Comparison of ENCODE assay signal across 10 cellular contexts in the genomic region with DNA sequence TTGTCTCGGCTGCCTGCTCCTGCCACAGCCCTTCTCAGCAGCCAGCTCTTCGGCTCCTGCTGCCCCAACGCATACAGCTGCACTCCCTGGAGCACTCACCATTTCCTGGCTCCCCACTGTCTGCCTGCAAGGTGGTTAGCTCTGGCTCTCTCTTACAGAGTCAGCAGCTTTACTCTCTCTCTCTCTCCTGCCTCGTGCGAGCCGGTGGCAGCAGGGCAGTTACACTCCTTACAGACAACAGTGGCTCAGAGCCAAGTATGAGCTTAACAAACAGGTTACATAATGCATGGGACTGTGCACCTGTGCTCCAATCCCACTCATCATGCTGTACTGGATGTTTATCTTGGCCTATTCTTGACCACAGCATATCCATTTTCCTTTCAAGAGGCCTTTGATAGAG. TPM values are rescaled to one million over a fixed set of nuclear protein-coding genes. Genes with fewer than 3 reads are reported as not detected.
DNase-seq lines count a peak whose midpoint lies in the region; ATAC-seq and TF ChIP-seq lines count a peak whose summit lies in the region.
"Had no signal": no experiment of that assay in that cellular context is flagged by ENCODE, and none has a peak within 500 bp of the region (broad histone marks: within the 10 kb centered on the region; RNA-seq: fewer than 3 reads in every experiment).

No MANE protein-coding gene starts in this region.

- H3K79me1 ChIP-seq in mesendoderm (ENCODE audit: low read length): no peaks in the 10 kb centered on the region

- no peak overlapping the region for H2BK15ac ChIP-seq in mesendoderm (replicated peaks; ENCODE audit: low read depth)

- no peaks in the 10 kb centered on the region for H3K79me2 ChIP-seq in mesendoderm (ENCODE audit: control insufficient read depth, insufficient read depth, low read length)

- no peak overlapping the region for H2AK5ac ChIP-seq in mesendoderm (ENCODE audit: low read length)

- no peaks in the 10 kb centered on the region for H3K4me1 ChIP-seq in mesendoderm (ENCODE audit: control insufficient read depth, low read depth, low read length)

- H3K4me2 ChIP-seq in mesendoderm (ENCODE audit: low read length): no peak overlapping the region

- no peak overlapping the region for H3K18ac ChIP-seq in mesendoderm (ENCODE audit: low read length)

- no peak overlapping the region for H4K5ac ChIP-seq in mesendoderm (ENCODE audit: low read length)

- H3K27ac ChIP-seq in SK-N-MC (0 out of 2 replicates have a peak overlapping the region, but pooled peaks have one; percentile 21), mesendoderm (ENCODE audit: low read depth, low read length) (no peak overlapping the region)

- ATAC-seq in HG03175 (IDR thresholded peaks at IDR 0.05; ENCODE audit: unreplicated experiment): no peak
- no peak for ATAC-seq in omental fat pad (ENCODE audit: low FRiP score)

- H3K23ac ChIP-seq in mesendoderm (ENCODE audit: low read length): no peak overlapping the region

- H3K9ac ChIP-seq in SK-N-MC (ENCODE audit: insufficient read length) (no peak overlapping the region), mesendoderm (ENCODE audit: low read length) (no peak overlapping the region)

- H2BK5ac ChIP-seq in mesendoderm (ENCODE audit: low read length): no peak overlapping the region

- no peak overlapping the region for H3K56ac ChIP-seq in mesendoderm (ENCODE audit: low read length)

- WGBS in mesendoderm (ENCODE audit: extremely low coverage, insufficient coverage, low lambda C conversion rate): no CpG with 5 or more reads among the region's 6 CpGs

- DNase-seq in DMS79 treated with DMSO at 0.1 percent for 48 hours (lab: John Stamatoyannopoulos, UW): peak; percentile 97
- peak; percentile 92 for DNase-seq in NCI-H2029 (lab: John Stamatoyannopoulos, UW)
- no peak for DNase-seq in SK-N-MC (ENCODE audit: low read depth, low spot score)
- DNase-seq in mesendoderm: peak; percentile 22
- no peak for DNase-seq in NCI-H1436 treated with DMSO at 0.1 percent for 48 hours (lab: John Stamatoyannopoulos, UW)
- no peak for DNase-seq in omental fat pad (ENCODE audit: low spot score)
- no peak for DNase-seq in AG20443 (ENCODE audit: low spot score)
- DNase-seq: activated T-cell treated with anti-CD3 and anti-CD28 coated beads, Interleukin-2, amount 50 U/mL, for 24 hours; CD8-positive, alpha-beta memory T cell had no signal

- H3K4me3 ChIP-seq in SK-N-MC (0 out of 2 replicates have a peak overlapping the region, but pooled peaks have one; percentile 14), mesendoderm (ENCODE audit: low read length) (no peak overlapping the region)

- H4K8ac ChIP-seq in mesendoderm (ENCODE audit: low read depth, low read length): no peak overlapping the region

- H3K27me3 ChIP-seq in mesendoderm (ENCODE audit: insufficient read depth, low read length, poor library complexity): no peaks in the 10 kb centered on the region

- no peak overlapping the region for H2BK120ac ChIP-seq in mesendoderm (ENCODE audit: low read depth, low read length)

- no peaks in the 10 kb centered on the region for H3K36me3 ChIP-seq in SK-N-MC (ENCODE audit: insufficient read depth, low read length)
- H3K36me3 ChIP-seq in mesendoderm (ENCODE audit: control insufficient read depth, insufficient read depth, low read length): no peaks in the 10 kb centered on the region

- H3K4ac ChIP-seq in mesendoderm (ENCODE audit: low read depth, low read length): no peak overlapping the region

- TF ChIP-seq CTCF in omental fat pad (IDR thresholded peaks at IDR 0.05): no peak

- H3K9me3 ChIP-seq in SK-N-MC (ENCODE audit: low read depth, low read length): peaks cover 6% of the 10 kb centered on the region; the same call in 1 of the 2 replicates

RNA-seq across cellular contexts. Expression of gene DNAJC10, which starts 47.4 kb away (rescaled TPM):
- 54.5 TPM for polyA plus RNA-seq in mesendoderm (2013, experiment 1 of 2)
- polyA plus RNA-seq in mesendoderm (2013, experiment 2 of 2): 53.1 TPM
- total RNA-seq in omental fat pad: 10 to 100 TPM; 41.1 to 61.9 (median 44.6) TPM

Comparison
In these comparisons a context has a peak if more than half of its experiments do, and no peak if none do; other contexts are left out.
1. DNase-seq: peak in DMS79 treated with DMSO at 0.1 percent for 48 hours (single experiment), NCI-H2029 (single experiment) and mesendoderm (single experiment); none in SK-N-MC (single experiment), NCI-H1436 treated with DMSO at 0.1 percent for 48 hours (single experiment), omental fat pad (single experiment) and AG20443 (single experiment).